In genomic region chr12:42299392-42300308, GRCh38 we compare ENCODE assay signal across 8 cellular contexts. TPM values are rescaled to one million over a fixed set of nuclear protein-coding genes. Genes with fewer than 3 reads are reported as not detected.
DNase-seq lines count a peak whose midpoint lies in the region; ATAC-seq and TF ChIP-seq lines count a peak whose summit lies in the region.

No MANE protein-coding gene starts in this region.

- H3K27ac ChIP-seq in RWPE1: no peak overlapping the region

- DNase-seq in T-helper 2 cell: peak in 3 of 5 experiments; percentile 11 to 95 (median 54)
- peak; percentile 24 for DNase-seq in fibroblast of the aortic adventitia (ENCODE audit: low read depth)
- no peak for DNase-seq in RWPE1 (ENCODE audit: low spot score)
- no peak for DNase-seq in RPMI8226
- no peak for DNase-seq in NCI-H1436 treated with DMSO at 0.1 percent for 48 hours (lab: John Stamatoyannopoulos, UW)
- no peak for DNase-seq in WTC11 (ENCODE audit: low spot score)

- TF ChIP-seq CTCF in fibroblast of the aortic adventitia (IDR thresholded peaks at IDR 0.05; ENCODE audit: insufficient read depth, low read length): no peak
- TF ChIP-seq CTCF in RWPE1 (conservative IDR thresholded peaks at IDR 0.05; ENCODE audit: low read depth): no peak
- no peak for TF ChIP-seq CTCF in WTC11 (IDR thresholded peaks at IDR 0.05)

- ATAC-seq in GM18909 (IDR thresholded peaks at IDR 0.05; ENCODE audit: poor library complexity, unreplicated experiment) (peak; percentile 85), HG02870 (IDR thresholded peaks at IDR 0.05; ENCODE audit: unreplicated experiment) (peak; percentile 92), WTC11 (no peak)

- H3K4me1 Mint-ChIP-seq in WTC11: no peaks in the 10 kb centered on the region

- no peaks in the 10 kb centered on the region for H3K27me3 Mint-ChIP-seq in WTC11 (ENCODE audit: low read depth)

- CTCF ChIA-PET in RWPE1 (lab: Yijun Ruan, JAX): no interaction called here
- CTCF ChIA-PET in WTC11 (lab: Charles Lee): no interaction called here

- no peaks in the 10 kb centered on the region for H3K36me3 Mint-ChIP-seq in WTC11

- H3K9me3 Mint-ChIP-seq in WTC11: peaks cover 5% of the 10 kb centered on the region

- H3K4me3 Mint-ChIP-seq in WTC11: no peak overlapping the region

- H3K4me3 ChIP-seq in fibroblast of the aortic adventitia (ENCODE audit: low read depth, low read length): no peak overlapping the region

- POLR2A ChIA-PET in RWPE1 (lab: Yijun Ruan, JAX; ENCODE audit: low non-redundant PET) (no interaction called here), WTC11 (lab: Charles Lee) (no interaction called here)

- H3K27ac Mint-ChIP-seq in WTC11: no peak overlapping the region

TF ChIP-seq in WTC11, 78 proteins besides CTCF, POLR2A, EP300 and RAD21:
- TF ChIP-seq SMAD3 (CRISPR knock-in tag; IDR thresholded peaks at IDR 0.05; ENCODE audit: borderline replicate concordance) (no peak), OVOL2 (CRISPR knock-in tag; IDR thresholded peaks at IDR 0.05; ENCODE audit: borderline replicate concordance) (no peak), GRHL2 (CRISPR knock-in tag; IDR thresholded peaks at IDR 0.05; ENCODE audit: insufficient replicate concordance, severe bottlenecking) (no peak), JUN (CRISPR knock-in tag; IDR thresholded peaks at IDR 0.05) (no peak), NFATC4 (CRISPR knock-in tag; IDR thresholded peaks at IDR 0.05) (no peak), TP53 (CRISPR knock-in tag; IDR thresholded peaks at IDR 0.05) (no peak), ZNF281 (CRISPR knock-in tag; IDR thresholded peaks at IDR 0.05) (no peak), ZMAT4 (CRISPR knock-in tag; IDR thresholded peaks at IDR 0.05) (no peak), TEAD4 (CRISPR knock-in tag; IDR thresholded peaks at IDR 0.05) (no peak), ATF3 (CRISPR knock-in tag; conservative IDR thresholded peaks at IDR 0.05) (no peak)
TF ChIP-seq in WTC11: peak in this region for 0.

RNA-seq across cellular contexts. Expression of gene ZCRB1, which starts 26.2 kb away (rescaled TPM):
- total RNA-seq in fibroblast of the aortic adventitia (ENCODE audit: low replicate concordance) (40.1 and 130 TPM in 2 replicates), WTC11 (2021) (58.3 to 66.5 TPM (median 64.3 TPM) in 3 replicates)

RNA-seq across cellular contexts. Expression of gene PPHLN1, which starts 26.3 kb away (rescaled TPM):
- total RNA-seq in fibroblast of the aortic adventitia (ENCODE audit: low replicate concordance) (74.7 and 82.7 TPM in 2 replicates), WTC11 (2021) (61.1 to 64.6 TPM (median 61.7 TPM) in 3 replicates)

Comparison
In these comparisons a context has a peak if more than half of its experiments do, and no peak if none do; other contexts are left out.
1. DNase-seq: peak in T-helper 2 cell (3 of 5) and fibroblast of the aortic adventitia (single experiment); none in RWPE1 (single experiment), RPMI8226 (single experiment), NCI-H1436 treated with DMSO at 0.1 percent for 48 hours (single experiment) and WTC11 (single experiment).